19 cellular contexts compared by ENCODE assay signal in genomic region chr3:169244119-169244864, GRCh38.
DNase-seq lines count a peak whose midpoint lies in the region; ATAC-seq and TF ChIP-seq lines count a peak whose summit lies in the region.
"Had no signal": no experiment of that assay in that cellular context is flagged by ENCODE, and none has a peak within 500 bp of the region (broad histone marks: within the 10 kb centered on the region; RNA-seq: fewer than 3 reads in every experiment).

No MANE protein-coding gene starts in this region.

- DNase-seq in NCI-H1417 (lab: John Stamatoyannopoulos, UW) (peak in 2 of 3 experiments; percentile 55 to 82), NCI-H1417 treated with DMSO at 0.1 percent for 48 hours (lab: John Stamatoyannopoulos, UW) (no peak), SJCRH30 (peak; percentile 10 to 19), kidney tubule cell (ENCODE audit: low spot score) (peak; percentile 20), smooth muscle cell (lab: John Stamatoyannopoulos, UW; ENCODE audit: unreplicated experiment) (no peak), mesenchymal stem cell (no peak), DMS53 treated with DMSO at 0.1 percent for 48 hours (lab: John Stamatoyannopoulos, UW; ENCODE audit: unreplicated experiment) (no peak)
- DNase-seq: activated CD4-positive, alpha-beta T cell treated with anti-CD3 and anti-CD28 coated beads, Interleukin-2, amount 50 U/mL, for 4 hours; activated naive CD4-positive, alpha-beta T cell treated with anti-CD3 and anti-CD28 coated beads for 36 hours; activated T-cell treated with anti-CD3 and anti-CD28 coated beads for 4 hours; C1 segment of cervical spinal cord; DND-41; NCI-H2029 treated with DMSO at 0.1 percent for 48 hours; NCI-H774; tibial artery had no signal

- H3K14ac ChIP-seq in mesenchymal stem cell (ENCODE audit: low read length in 2 of 2), result no peak overlapping the region

- H2BK5ac ChIP-seq in mesenchymal stem cell (ENCODE audit: low read depth, low read length, poor library complexity, severe bottlenecking), result no peak overlapping the region

- H4K20me1 ChIP-seq in smooth muscle cell (ENCODE audit: low read depth), result no peaks in the 10 kb centered on the region

- H3K79me2 ChIP-seq in smooth muscle cell (ENCODE audit: low read depth), result no peaks in the 10 kb centered on the region

- peaks cover 1% of the 10 kb centered on the region for H3K79me1 ChIP-seq in mesenchymal stem cell (replicated peaks; ENCODE audit: low read length, poor library complexity, severe bottlenecking)

- no peak overlapping the region for H2AK5ac ChIP-seq in mesenchymal stem cell (ENCODE audit: low read length, severe bottlenecking)

- H4K8ac ChIP-seq in mesenchymal stem cell (ENCODE audit: low read length), result no peak overlapping the region

- H2AFZ ChIP-seq in smooth muscle cell (ENCODE audit: low read depth) (peak overlapping the region; percentile 81), mesenchymal stem cell (ENCODE audit: low read depth, low read length) (no peak overlapping the region)

- H3K27ac ChIP-seq in SJCRH30, result no peak overlapping the region
- no peak overlapping the region for H3K27ac ChIP-seq in smooth muscle cell (ENCODE audit: low read depth)
- no peak overlapping the region for H3K27ac ChIP-seq in mesenchymal stem cell (ENCODE audit: low read length, poor library complexity, severe bottlenecking)
- H3K27ac ChIP-seq: coronary artery, tibial artery had no signal

- TF ChIP-seq CTCF in smooth muscle cell (IDR thresholded peaks at IDR 0.05; ENCODE audit: borderline replicate concordance, insufficient read depth, poor library complexity, severe bottlenecking), result no peak

- no peak overlapping the region for H3K4ac ChIP-seq in mesenchymal stem cell (ENCODE audit: low read depth in 1 of 2, low read length in 2 of 2)

- no peak overlapping the region for H3K23ac ChIP-seq in mesenchymal stem cell (ENCODE audit: low read length in 2 of 2)

- H3K4me1 ChIP-seq in SJCRH30 (peaks cover 4% of the 10 kb centered on the region), smooth muscle cell (ENCODE audit: low read depth) (peaks cover 60% of the 10 kb centered on the region), mesenchymal stem cell (ENCODE audit: control insufficient read depth, insufficient read depth, low read depth, low read length) (peaks cover 2% of the 10 kb centered on the region)

- H3K9ac ChIP-seq in smooth muscle cell (ENCODE audit: low read depth) (no peak overlapping the region), mesenchymal stem cell (ENCODE audit: low read length) (no peak overlapping the region)

- H3K27me3 ChIP-seq in SJCRH30 (no peaks in the 10 kb centered on the region), smooth muscle cell (ENCODE audit: low read depth) (no peaks in the 10 kb centered on the region), mesenchymal stem cell (ENCODE audit: control insufficient read depth in 1 of 2, insufficient read depth in 1 of 2, low read length in 2 of 2) (peaks cover 0 to 9% of the 10 kb centered on the region in 2 experiments)
- H3K27me3 ChIP-seq: tibial artery had no signal

- 46% methylated on average over 9 of the region's 9 CpGs for WGBS in smooth muscle cell (ENCODE audit: low lambda C conversion rate)
- WGBS in mesenchymal stem cell, result 91% methylated on average over 6 of the region's 9 CpGs

- H3K9me3 ChIP-seq in SJCRH30 (replicated peaks) (no peaks in the 10 kb centered on the region), smooth muscle cell (replicated peaks; ENCODE audit: low read depth) (no peaks in the 10 kb centered on the region), mesenchymal stem cell (ENCODE audit: control insufficient read depth, low read length) (no peaks in the 10 kb centered on the region)
- H3K9me3 ChIP-seq: tibial artery had no signal

- no peak overlapping the region for H2BK12ac ChIP-seq in mesenchymal stem cell (ENCODE audit: low read length in 2 of 2)

- H3K36me3 ChIP-seq in SJCRH30 (no peaks in the 10 kb centered on the region), smooth muscle cell (ENCODE audit: low read depth) (no peaks in the 10 kb centered on the region), mesenchymal stem cell (ENCODE audit: control insufficient read depth in 1 of 2, insufficient read depth in 2 of 2, low read depth in 1 of 2, low read length in 2 of 2) (no peaks in the 10 kb centered on the region)
- H3K36me3 ChIP-seq: tibial artery had no signal

- no peak overlapping the region for H4K91ac ChIP-seq in mesenchymal stem cell (ENCODE audit: low read length)

- H3K4me2 ChIP-seq in smooth muscle cell (peak overlapping the region; percentile 46), mesenchymal stem cell (ENCODE audit: low read length, poor library complexity, severe bottlenecking) (no peak overlapping the region)

- ATAC-seq in HG02610 (IDR thresholded peaks at IDR 0.05; ENCODE audit: unreplicated experiment), result no peak
- ATAC-seq: natural killer cell treated with Interleukin-12 subunit alpha and Interleukin-12 subunit beta and Interleukin-15 and Interleukin-18, amount 100 ng/mL, for 72 hours; stimulated activated memory B cell treated with anti-CD40 and anti-IgM and Interleukin-4, amounts not matched to agents 10 μg/mL and 1 μg/mL and 100 μg/mL, for 72 hours had no signal

- H2BK15ac ChIP-seq in mesenchymal stem cell (ENCODE audit: low read depth, poor library complexity, severe bottlenecking), result no peak overlapping the region

- no peak overlapping the region for H2BK120ac ChIP-seq in mesenchymal stem cell (ENCODE audit: low read depth, low read length)

- H3K18ac ChIP-seq in mesenchymal stem cell (ENCODE audit: low read depth in 1 of 2, low read length in 2 of 2), result no peak overlapping the region

- H3K4me3 ChIP-seq in SJCRH30 (no peak overlapping the region), smooth muscle cell (no peak overlapping the region), mesenchymal stem cell (ENCODE audit: insufficient read depth in 1 of 2, low read depth in 1 of 2, low read length in 2 of 2) (no peak overlapping the region)
- H3K4me3 ChIP-seq: coronary artery, tibial artery had no signal

- H3F3A ChIP-seq in smooth muscle cell (ENCODE audit: low read depth), result peaks cover 6% of the 10 kb centered on the region

Comparison
In these comparisons a context has a peak if more than half of its experiments do, and no peak if none do; other contexts are left out.
1. DNase-seq: peak in NCI-H1417 (2 of 3), SJCRH30 (2 of 2) and kidney tubule cell (single experiment); none in NCI-H1417 treated with DMSO at 0.1 percent for 48 hours (single experiment), smooth muscle cell (single experiment), mesenchymal stem cell (single experiment) and DMS53 treated with DMSO at 0.1 percent for 48 hours (single experiment).